11 cellular contexts compared by ENCODE assay signal in genomic region chr2:43292851-43293743, GRCh38.
DNase-seq lines count a peak whose midpoint lies in the region; ATAC-seq and TF ChIP-seq lines count a peak whose summit lies in the region.
"Had no signal": no experiment of that assay in that cellular context is flagged by ENCODE, and none has a peak within 500 bp of the region (broad histone marks: within the 10 kb centered on the region; RNA-seq: fewer than 3 reads in every experiment).

No MANE protein-coding gene starts in this region.

- peak overlapping the region; percentile 50 for H3K27ac ChIP-seq in left ventricle myocardium inferior (replicated peaks)
- H3K27ac ChIP-seq in ascending aorta: peak overlapping the region; percentile 59 to 75
- H3K27ac ChIP-seq in muscle layer of colon (ENCODE audit: low read depth, low read length): peak overlapping the region; percentile 64
- H3K27ac ChIP-seq: C4-2B had no signal

- intact Hi-C loops in left ventricle myocardium inferior (cut with micrococcal nuclease) (no loop called here), cardiac septum (cut with DNase I) (no loop called here), ascending aorta (cut with DNase I) (no loop called here)

- H3K36me3 Mint-ChIP-seq in glutamatergic neuron (ENCODE audit: unreplicated experiment): peaks cover 5% of the 10 kb centered on the region

- TF ChIP-seq CTCF in left ventricle myocardium inferior (IDR thresholded peaks at IDR 0.05; ENCODE audit: borderline replicate concordance) (no peak), ascending aorta (IDR thresholded peaks at IDR 0.05) (no peak), glutamatergic neuron (IDR thresholded peaks at IDR 0.05; ENCODE audit: partially characterized antibody, unreplicated experiment) (no peak)

- H3K4me1 Mint-ChIP-seq in glutamatergic neuron (ENCODE audit: low read depth, unreplicated experiment): no peaks in the 10 kb centered on the region
- H3K4me1 Mint-ChIP-seq: H9 had no signal

- H3K36me3 ChIP-seq in left ventricle myocardium inferior (peaks cover 26% of the 10 kb centered on the region), ascending aorta (peaks cover 0 to 4% of the 10 kb centered on the region in 2 donors), muscle layer of colon (ENCODE audit: insufficient read depth, low read length) (no peaks in the 10 kb centered on the region)

- H3K9me3 ChIP-seq in left ventricle myocardium inferior (replicated peaks) (no peaks in the 10 kb centered on the region), ascending aorta (no peaks in the 10 kb centered on the region), muscle layer of colon (ENCODE audit: low read length) (no peaks in the 10 kb centered on the region)

- H3K27me3 Mint-ChIP-seq in glutamatergic neuron (ENCODE audit: unreplicated experiment): no peaks in the 10 kb centered on the region

- no peak overlapping the region for H3K4me3 ChIP-seq in left ventricle myocardium inferior
- H3K4me3 ChIP-seq in ascending aorta: no peak overlapping the region
- no peak overlapping the region for H3K4me3 ChIP-seq in muscle layer of colon (ENCODE audit: low read depth in 1 of 2, low read length in 2 of 2)

- ATAC-seq in GM18909 (IDR thresholded peaks at IDR 0.05; ENCODE audit: poor library complexity, unreplicated experiment): no peak

- no peaks in the 10 kb centered on the region for H3K27me3 ChIP-seq in left ventricle myocardium inferior (ENCODE audit: low read depth)
- H3K27me3 ChIP-seq in ascending aorta: no peaks in the 10 kb centered on the region
- no peaks in the 10 kb centered on the region for H3K27me3 ChIP-seq in muscle layer of colon (ENCODE audit: control insufficient read depth in 1 of 2, insufficient read depth in 2 of 2, low read length in 2 of 2)

- DNase-seq in left ventricle myocardium inferior: no peak
- DNase-seq in cardiac septum (ENCODE audit: low spot score): no peak
- DNase-seq in ascending aorta (ENCODE audit: low spot score in 2 of 2): no peak
- DNase-seq in HK-2 (ENCODE audit: unreplicated experiment): no peak
- no peak for DNase-seq in DMS 273 (lab: John Stamatoyannopoulos, UW; ENCODE audit: unreplicated experiment)
- DNase-seq in glutamatergic neuron: no peak
- DNase-seq: H9, NCI-H2171 treated with DMSO at 0.1 percent for 48 hours had no signal

- H3K27ac Mint-ChIP-seq in glutamatergic neuron (ENCODE audit: unreplicated experiment): no peak overlapping the region

- peaks cover 33% of the 10 kb centered on the region for H3K4me1 ChIP-seq in left ventricle myocardium inferior
- H3K4me1 ChIP-seq in ascending aorta: peaks cover 0 to 12% of the 10 kb centered on the region in 2 donors
- peaks cover 14% of the 10 kb centered on the region for H3K4me1 ChIP-seq in muscle layer of colon (ENCODE audit: insufficient read depth, low read length)

- H3K9me3 Mint-ChIP-seq in glutamatergic neuron (ENCODE audit: unreplicated experiment): no peaks in the 10 kb centered on the region

- no peak overlapping the region for H3K9ac ChIP-seq in muscle layer of colon (ENCODE audit: low read length)

- H3K4me3 Mint-ChIP-seq in glutamatergic neuron (ENCODE audit: unreplicated experiment): no peak overlapping the region
- H3K4me3 Mint-ChIP-seq: H9 had no signal
